26 cellular contexts compared by ENCODE assay signal in the genomic region with DNA sequence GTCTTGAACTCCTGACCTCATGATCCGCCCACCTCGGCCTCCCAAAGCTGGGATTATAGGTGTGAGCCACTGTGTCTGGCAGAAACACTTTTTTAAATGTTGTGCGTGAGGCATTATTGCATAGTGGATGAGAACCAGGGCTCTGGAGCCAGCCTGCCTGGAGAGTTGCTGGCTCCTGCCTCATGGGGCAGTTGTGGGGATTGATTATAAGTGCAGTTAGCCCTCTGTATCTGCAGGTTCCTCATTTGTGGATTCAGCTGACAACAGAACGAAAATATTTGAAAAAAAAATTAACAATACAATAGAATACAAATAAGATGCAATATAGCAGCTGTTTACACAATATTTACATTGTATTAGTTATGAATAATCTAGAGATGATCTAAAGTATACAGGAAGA.
DNase-seq lines count a peak whose midpoint lies in the region; ATAC-seq and TF ChIP-seq lines count a peak whose summit lies in the region.
"Had no signal": no experiment of that assay in that cellular context is flagged by ENCODE, and none has a peak within 500 bp of the region (broad histone marks: within the 10 kb centered on the region; RNA-seq: fewer than 3 reads in every experiment).

No MANE protein-coding gene starts in this region.

- peaks cover 5% of the 10 kb centered on the region for H3K36me3 Mint-ChIP-seq in activated naive CD8-positive, alpha-beta T cell
- peaks cover 23% of the 10 kb centered on the region for H3K36me3 Mint-ChIP-seq in activated naive CD8-positive, alpha-beta T cell treated with anti-CD3 and anti-CD28 coated beads for 36 hours
- H3K36me3 Mint-ChIP-seq in activated B cell treated with CpG ODN at 0.5 μM for 24 hours (ENCODE audit: low read depth) (peaks cover 8% of the 10 kb centered on the region), immature natural killer cell (peaks cover 0 to 1% (median 0%) of the 10 kb centered on the region in 3 donors)
- peaks cover 18% of the 10 kb centered on the region for H3K36me3 Mint-ChIP-seq in stimulated activated memory B cell treated with anti-CD40 and anti-IgM and Interleukin-4, amounts not matched to agents 10 μg/mL and 1 μg/mL and 100 μg/mL, for 72 hours

- no peak for TF ChIP-seq POLR2A in NB4 (IDR thresholded peaks at IDR 0.05; ENCODE audit: extremely low read depth, insufficient read length)

- POLR2A ChIA-PET in activated B cell treated with CpG ODN at 0.5 μM for 24 hours (lab: Charles Lee), result interaction anchor here (1.2 to 9.9 kb wide), 4 partner anchors 14 to 35 kb away, joined by 3 to 58 read pairs (median 19); no protein-coding TSS in a partner anchor

- H3K27me3 Mint-ChIP-seq in activated naive CD8-positive, alpha-beta T cell, result no peaks in the 10 kb centered on the region
- H3K27me3 Mint-ChIP-seq in activated naive CD8-positive, alpha-beta T cell treated with anti-CD3 and anti-CD28 coated beads for 36 hours, result no peaks in the 10 kb centered on the region
- no peaks in the 10 kb centered on the region for H3K27me3 Mint-ChIP-seq in activated B cell treated with CpG ODN at 0.5 μM for 24 hours
- H3K27me3 Mint-ChIP-seq in stimulated activated memory B cell treated with anti-CD40 and anti-IgM and Interleukin-4, amounts not matched to agents 10 μg/mL and 1 μg/mL and 100 μg/mL, for 72 hours, result no peaks in the 10 kb centered on the region
- H3K27me3 Mint-ChIP-seq in immature natural killer cell (ENCODE audit: low read depth in 3 of 3), result peaks cover 0 to 2% (median 0%) of the 10 kb centered on the region in 3 donors
- H3K27me3 Mint-ChIP-seq: activated CD4-positive, alpha-beta T cell treated with anti-CD3 and anti-CD28 coated beads, Interleukin-2, amount 10 ng/mL, durations not matched to agents 7 days and 5 days had no signal

- DNase-seq in activated naive CD8-positive, alpha-beta T cell treated with anti-CD3 and anti-CD28 coated beads for 36 hours, result no peak
- DNase-seq in NB4 (ENCODE audit: low read depth), result peak; percentile 39
- DNase-seq in activated B cell treated with CpG ODN at 0.5 μM for 24 hours, result no peak
- no peak for DNase-seq in NCI-H1092 (lab: John Stamatoyannopoulos, UW)
- no peak for DNase-seq in immature natural killer cell
- DNase-seq in foreskin melanocyte, result no peak
- DNase-seq: activated CD4-positive, alpha-beta T cell treated with anti-CD3 and anti-CD28 coated beads, Interleukin-2, amount 10 ng/mL, durations not matched to agents 7 days and 5 days; activated gamma-delta T cell; central memory CD4-positive, alpha-beta T cell; DMS 273 treated with DMSO at 0.1 percent for 48 hours; endodermal cell; left ventricle myocardium superior; NCI-H1436; NCI-H2081; NCI-H526; occipital lobe; SHP77; stimulated activated naive CD4-positive, alpha-beta T cell treated with Interleukin-2 at 50 U/mL for 16 hours had no signal

- no peak for TF ChIP-seq CTCF in NB4 (IDR thresholded peaks at IDR 0.05; ENCODE audit: low read depth, low read length)
- no peak for TF ChIP-seq CTCF in activated B cell treated with CpG ODN at 0.5 μM for 24 hours (IDR thresholded peaks at IDR 0.05)

- no peak overlapping the region for H3K4me3 ChIP-seq in NB4 (ENCODE audit: low read depth, low read length)
- H3K4me3 ChIP-seq: A549, thoracic aorta, vagina had no signal

- ATAC-seq in activated B cell treated with CpG ODN at 0.5 μM for 24 hours (ENCODE audit: low read depth), result peak; percentile 25
- peak; percentile 62 for ATAC-seq in stimulated activated memory B cell treated with anti-CD40 and anti-IgM and Interleukin-4, amounts not matched to agents 10 μg/mL and 1 μg/mL and 100 μg/mL, for 72 hours
- ATAC-seq: A549, esophagus mucosa, left ventricle myocardium superior, Panc1 had no signal

- no peak overlapping the region for H3K4me3 Mint-ChIP-seq in activated naive CD8-positive, alpha-beta T cell
- H3K4me3 Mint-ChIP-seq in activated naive CD8-positive, alpha-beta T cell treated with anti-CD3 and anti-CD28 coated beads for 36 hours, result no peak overlapping the region
- H3K4me3 Mint-ChIP-seq in activated B cell treated with CpG ODN at 0.5 μM for 24 hours, result peak overlapping the region; percentile 11
- no peak overlapping the region for H3K4me3 Mint-ChIP-seq in stimulated activated memory B cell treated with anti-CD40 and anti-IgM and Interleukin-4, amounts not matched to agents 10 μg/mL and 1 μg/mL and 100 μg/mL, for 72 hours
- no peak overlapping the region for H3K4me3 Mint-ChIP-seq in immature natural killer cell
- H3K4me3 Mint-ChIP-seq: activated CD4-positive, alpha-beta T cell treated with anti-CD3 and anti-CD28 coated beads, Interleukin-2, amount 10 ng/mL, durations not matched to agents 7 days and 5 days; endodermal cell; T-helper 2 cell treated with Interferon-gamma antibody and Interleukin-4, amounts not matched to agents 5 μg/mL and 100 μg/mL, for 36 hours had no signal

- H3K4me1 Mint-ChIP-seq in activated naive CD8-positive, alpha-beta T cell (ENCODE audit: low read depth), result peaks cover 89% of the 10 kb centered on the region
- peaks cover 81% of the 10 kb centered on the region for H3K4me1 Mint-ChIP-seq in activated naive CD8-positive, alpha-beta T cell treated with anti-CD3 and anti-CD28 coated beads for 36 hours
- H3K4me1 Mint-ChIP-seq in activated B cell treated with CpG ODN at 0.5 μM for 24 hours (peaks cover 96% of the 10 kb centered on the region), immature natural killer cell (peaks cover 73 to 78% of the 10 kb centered on the region in 2 donors)
- peaks cover 90% of the 10 kb centered on the region for H3K4me1 Mint-ChIP-seq in stimulated activated memory B cell treated with anti-CD40 and anti-IgM and Interleukin-4, amounts not matched to agents 10 μg/mL and 1 μg/mL and 100 μg/mL, for 72 hours

- peak overlapping the region; percentile 46 for H3K27ac Mint-ChIP-seq in activated naive CD8-positive, alpha-beta T cell
- H3K27ac Mint-ChIP-seq in activated naive CD8-positive, alpha-beta T cell treated with anti-CD3 and anti-CD28 coated beads for 36 hours, result no peak overlapping the region
- H3K27ac Mint-ChIP-seq in activated B cell treated with CpG ODN at 0.5 μM for 24 hours (peak overlapping the region; percentile 79), immature natural killer cell (no peak overlapping the region)
- peak overlapping the region; percentile 88 for H3K27ac Mint-ChIP-seq in stimulated activated memory B cell treated with anti-CD40 and anti-IgM and Interleukin-4, amounts not matched to agents 10 μg/mL and 1 μg/mL and 100 μg/mL, for 72 hours
- H3K27ac Mint-ChIP-seq: endodermal cell had no signal

- no peaks in the 10 kb centered on the region for H3K9me3 Mint-ChIP-seq in activated naive CD8-positive, alpha-beta T cell (ENCODE audit: low read depth)
- no peaks in the 10 kb centered on the region for H3K9me3 Mint-ChIP-seq in activated naive CD8-positive, alpha-beta T cell treated with anti-CD3 and anti-CD28 coated beads for 36 hours
- no peaks in the 10 kb centered on the region for H3K9me3 Mint-ChIP-seq in activated B cell treated with CpG ODN at 0.5 μM for 24 hours
- H3K9me3 Mint-ChIP-seq in stimulated activated memory B cell treated with anti-CD40 and anti-IgM and Interleukin-4, amounts not matched to agents 10 μg/mL and 1 μg/mL and 100 μg/mL, for 72 hours, result no peaks in the 10 kb centered on the region
- no peaks in the 10 kb centered on the region for H3K9me3 Mint-ChIP-seq in immature natural killer cell
- H3K9me3 Mint-ChIP-seq: activated CD4-positive, alpha-beta T cell treated with anti-CD3 and anti-CD28 coated beads, Interleukin-2, amount 10 ng/mL, durations not matched to agents 7 days and 5 days; endodermal cell; T-helper 2 cell treated with Interferon-gamma antibody and Interleukin-4, amounts not matched to agents 5 μg/mL and 100 μg/mL, for 36 hours had no signal

- intact Hi-C loops in activated B cell treated with CpG ODN at 0.5 μM for 24 hours (cut with micrococcal nuclease), result loop anchor here (1.0 kb wide), 2 partner anchors 11 to 36 kb away; no protein-coding TSS in a partner anchor

- CTCF ChIA-PET in activated B cell treated with CpG ODN at 0.5 μM for 24 hours (lab: Charles Lee), result interaction anchor here (1.2 to 2.1 kb wide), 2 partner anchors 12 to 70 kb away, joined by 3 to 5 read pairs; no protein-coding TSS in a partner anchor

Comparison
In these comparisons a context has a peak if more than half of its experiments do, and no peak if none do; other contexts are left out.
1. H3K27ac Mint-ChIP-seq: peak in activated naive CD8-positive, alpha-beta T cell (single experiment), activated B cell treated with CpG ODN at 0.5 μM for 24 hours (single experiment) and stimulated activated memory B cell treated with anti-CD40 and anti-IgM and Interleukin-4, amounts not matched to agents 10 μg/mL and 1 μg/mL and 100 μg/mL, for 72 hours (single experiment); none in activated naive CD8-positive, alpha-beta T cell treated with anti-CD3 and anti-CD28 coated beads for 36 hours (single experiment) and immature natural killer cell (0 of 6).